In genomic region chr1:89125571-89126233, GRCh38 we compare ENCODE assay signal across 8 cellular contexts. TPM values are rescaled to one million over a fixed set of nuclear protein-coding genes. Genes with fewer than 3 reads are reported as not detected.
DNase-seq lines count a peak whose midpoint lies in the region; ATAC-seq, FAIRE-seq and TF ChIP-seq lines count a peak whose summit lies in the region.

Gene GBP2, minus strand, starts transcription at chr1:89126114. Its CDS starts 4,148 bp downstream, at chr1:89121966.

- no peaks in the 10 kb centered on the region for H3K79me2 ChIP-seq in HepG2 (ENCODE audit: insufficient read depth, low read length)

- TF ChIP-seq EP300 in HepG2 (IDR thresholded peaks at IDR 0.05; ENCODE audit: low read depth in 2 of 2, low read length in 2 of 2) (no peak), HepG2 (CRISPR knock-in tag; IDR thresholded peaks at IDR 0.05; ENCODE audit: borderline replicate concordance) (no peak), suprapubic skin (IDR thresholded peaks at IDR 0.05) (no peak)

- CTCF ChIA-PET in HepG2 (lab: Yijun Ruan, JAX; ENCODE audit: low intra/inter-chr PET ratio, low total read pairs), result no interaction called here

- H3K4me1 ChIP-seq in HepG2 (ENCODE audit: insufficient read depth, low read length), result peaks cover 27% of the 10 kb centered on the region
- peaks cover 62% of the 10 kb centered on the region for H3K4me1 ChIP-seq in suprapubic skin

- peak within 1 kb of the TSS; percentile 71 for H3K9ac ChIP-seq in HepG2 (ENCODE audit: insufficient read depth, low read depth, low read length)

- H3K27me3 ChIP-seq in bronchial epithelial cell (ENCODE audit: control insufficient read depth, insufficient read depth, low read length) (no peaks in the 10 kb centered on the region), HepG2 (ENCODE audit: control insufficient read depth in 1 of 2, insufficient read depth in 2 of 2, low read length in 2 of 2) (no peaks in the 10 kb centered on the region), suprapubic skin (no peaks in the 10 kb centered on the region)

- WGBS in HepG2 (ENCODE audit: low lambda C conversion rate), result 2% methylated on average over 7 of the region's 7 CpGs
- 8% methylated on average over 7 of the region's 7 CpGs for WGBS in suprapubic skin

- H2AFZ ChIP-seq in HepG2 (ENCODE audit: low read length), result peak within 1 kb of the TSS; percentile 62

- H3K27ac ChIP-seq in HepG2 (ENCODE audit: extremely low read length, insufficient read depth, low read length) (peak within 1 kb of the TSS; percentile 47), suprapubic skin (peak within 1 kb of the TSS; percentile 87)

- POLR2A ChIA-PET in HepG2 (lab: Yijun Ruan, JAX), result no interaction called here

- TF ChIP-seq POLR2A in HepG2 (IDR thresholded peaks at IDR 0.05; ENCODE audit: insufficient read depth in 1 of 2, low read depth in 2 of 2, low read length in 2 of 2), result no peak
- TF ChIP-seq POLR2A in suprapubic skin (IDR thresholded peaks at IDR 0.05), result peak in 1 of 2 donors; percentile 33

- TSS peak; percentile 74 for BruUV-seq in HepG2 (replicated peaks; lab: Mats Ljungman, UMichigan)

- ATAC-seq in GM18867 (IDR thresholded peaks at IDR 0.05; ENCODE audit: unreplicated experiment) (peak; percentile 77), HG03064 (IDR thresholded peaks at IDR 0.05; ENCODE audit: low read depth, unreplicated experiment) (peak; percentile 82), HepG2 (peak; percentile 91)

- no peaks in the 10 kb centered on the region for H3K9me3 ChIP-seq in HepG2 (ENCODE audit: low read length)
- H3K9me3 ChIP-seq in suprapubic skin, result no peaks in the 10 kb centered on the region

- intact Hi-C loops in HepG2 (cut with micrococcal nuclease; ENCODE audit: unreplicated experiment), result loop anchor here (1.0 kb wide), 1 partner anchor 127 kb away; no protein-coding TSS in a partner anchor

- peak; percentile 45 for DNase-seq in AG09309 (ENCODE audit: low read depth)
- peak; percentile 22 for DNase-seq in SIG-M5 (lab: John Stamatoyannopoulos, UW)
- DNase-seq in bronchial epithelial cell (ENCODE audit: low read depth), result peak; percentile 89
- DNase-seq in HepG2 (ENCODE audit: low spot score), result peak; percentile 66
- no peak for DNase-seq in suprapubic skin (ENCODE audit: low spot score in 2 of 2)
- no peak for DNase-seq in NCI-H2171 (lab: John Stamatoyannopoulos, UW)

- no peak for TF ChIP-seq RAD21 in HepG2 (CRISPR knock-in tag; IDR thresholded peaks at IDR 0.05)

- H3K4me3 ChIP-seq in AG09309 (ENCODE audit: control insufficient read depth, low read depth, low read length) (peak within 1 kb of the TSS; percentile 13), bronchial epithelial cell (ENCODE audit: low read depth, low read length) (peak within 1 kb of the TSS; percentile 3), HepG2 (replicated peaks in 1 of 3; ENCODE audit: insufficient read depth in 1 of 3, low read depth in 2 of 3, low read length in 3 of 3) (peak within 1 kb of the TSS; percentile 51 to 61 (median 52)), suprapubic skin (peak within 1 kb of the TSS; percentile 56)

- no peaks in the 10 kb centered on the region for H4K20me1 ChIP-seq in HepG2 (ENCODE audit: insufficient read depth, low read length)

- TF ChIP-seq CTCF in AG09309 (IDR thresholded peaks at IDR 0.05; ENCODE audit: control insufficient read depth, insufficient read depth, low read depth, low read length, missing control alignments), result no peak
- no peak for TF ChIP-seq CTCF in bronchial epithelial cell (IDR thresholded peaks at IDR 0.05; ENCODE audit: insufficient read depth, low read length, severe bottlenecking)
- TF ChIP-seq CTCF in HepG2 (CRISPR knock-in tag; IDR thresholded peaks at IDR 0.05), result no peak
- TF ChIP-seq CTCF in suprapubic skin (IDR thresholded peaks at IDR 0.05), result no peak

- in situ Hi-C loops in HepG2 (cut with HindIII; ENCODE audit: extremely low pct_ligation_motif_present, low pct_unique_long_range_greater_than_20kb), result no loop called here

- peak within 1 kb of the TSS; percentile 72 for H3K4me2 ChIP-seq in HepG2 (ENCODE audit: low read depth, low read length)

- FAIRE-seq in bronchial epithelial cell (lab: Jason Lieb, UNC) (no peak), HepG2 (lab: Jason Lieb, UNC) (no peak)

- H3K36me3 ChIP-seq in bronchial epithelial cell (ENCODE audit: control insufficient read depth, insufficient read depth, low read length) (no peaks in the 10 kb centered on the region), HepG2 (replicated peaks in 1 of 2; ENCODE audit: control insufficient read depth in 1 of 2, insufficient read depth in 2 of 2, low read length in 2 of 2) (no peaks in the 10 kb centered on the region), suprapubic skin (peaks cover 12% of the 10 kb centered on the region)

TF ChIP-seq in HepG2, 621 proteins besides CTCF, POLR2A, EP300 and RAD21 (continues in another document):
- TF ChIP-seq FOXP4 (CRISPR knock-in tag; IDR thresholded peaks at IDR 0.05) (peak; percentile 23; the same call in 1 of the 2 replicates), ZNF121 (CRISPR knock-in tag; IDR thresholded peaks at IDR 0.05) (0 out of 2 replicates have a peak, but pooled peaks have one; percentile 19), ARID3A (IDR thresholded peaks at IDR 0.05; ENCODE audit: low read depth, low read length) (peak; percentile 12; the same call in 1 of the 2 replicates), ZNF749 (CRISPR knock-in tag; IDR thresholded peaks at IDR 0.05; ENCODE audit: borderline replicate concordance) (no peak), KAT8 (CRISPR knock-in tag; IDR thresholded peaks at IDR 0.05) (peak; percentile 35; the same call in 1 of the 2 replicates), NR2C2 (CRISPR knock-in tag; IDR thresholded peaks at IDR 0.05; ENCODE audit: borderline replicate concordance) (no peak), ZNF792 (CRISPR knock-in tag; IDR thresholded peaks at IDR 0.05) (0 out of 2 replicates have a peak, but pooled peaks have one; percentile 17), ARHGAP35 (CRISPR knock-in tag; IDR thresholded peaks at IDR 0.05; ENCODE audit: borderline replicate concordance) (no peak), HMG20A (CRISPR knock-in tag; IDR thresholded peaks at IDR 0.05; ENCODE audit: borderline replicate concordance) (0 out of 2 replicates have a peak, but pooled peaks have one; percentile 12), ELF3 (CRISPR knock-in tag; IDR thresholded peaks at IDR 0.05) (peak; percentile 53), FOSL2 (CRISPR knock-in tag; IDR thresholded peaks at IDR 0.05) (peak; percentile 81), CEBPB (IDR thresholded peaks at IDR 0.05; ENCODE audit: borderline replicate concordance, low read depth, low read length) (0 out of 2 replicates have a peak, but pooled peaks have one; percentile 25)

RNA-seq across cellular contexts. Expression of gene GBP2, which starts in this region (rescaled TPM):
- 0.79 and 1.8 TPM in 2 replicates for total RNA-seq in bronchial epithelial cell
- total RNA-seq in HepG2 (2016; rRNA removed; fragmentation: Illumina TruSeq; extraction: Trizol), result 5.1 and 6.6 TPM in 2 replicates
- 0.51 and 0.53 TPM in 2 replicates for total RNA-seq in HepG2 (2016; cell fraction: cytosol; rRNA removed; fragmentation: Illumina TruSeq; extraction: Trizol; ENCODE audit: low read depth)
- 4.8 and 7.1 TPM in 2 replicates for total RNA-seq in HepG2 (2016; cell fraction: insoluble cytoplasmic fraction; rRNA removed; fragmentation: Illumina TruSeq; extraction: Trizol)
- 0.86 and 1.2 TPM in 2 replicates for total RNA-seq in HepG2 (2016; cell fraction: membrane; rRNA removed; fragmentation: Illumina TruSeq; extraction: Trizol)
- total RNA-seq in HepG2 (2016; cell fraction: nucleus; rRNA removed; fragmentation: Illumina TruSeq; extraction: Trizol), result 3.4 and 3.8 TPM in 2 replicates
- 6.2 and 7.3 TPM in 2 replicates for polyA plus RNA-seq in HepG2 (2011; rRNA removed)
- 5.1 and 8.2 TPM in 2 replicates for polyA plus RNA-seq in HepG2 (2011; cell fraction: cytosol; rRNA removed)
- polyA plus RNA-seq in HepG2 (2011; cell fraction: nucleus; rRNA removed), result 3.9 and 5.4 TPM in 2 replicates
- polyA plus RNA-seq in HepG2 (2012), result 11.6 and 25.8 TPM in 2 replicates
- 0.31 and 0.38 TPM in 2 replicates for polyA plus RNA-seq in HepG2 (2016; cell fraction: cytosol; fragmentation: Illumina TruSeq; extraction: Trizol; ENCODE audit: low read depth)
- polyA plus RNA-seq in HepG2 (2016; cell fraction: insoluble cytoplasmic fraction; fragmentation: Illumina TruSeq; extraction: Trizol; ENCODE audit: low read depth), result 4.5 and 5.3 TPM in 2 replicates
- polyA plus RNA-seq in HepG2 (2016; cell fraction: membrane; fragmentation: Illumina TruSeq; extraction: Trizol; ENCODE audit: low read depth), result 0.63 and 1.6 TPM in 2 replicates
- 3.5 and 3.7 TPM in 2 replicates for polyA plus RNA-seq in HepG2 (2016; cell fraction: nucleus; fragmentation: Illumina TruSeq; extraction: Trizol; ENCODE audit: insufficient read depth, low read depth)
- 4.0 and 4.2 TPM in 2 replicates for polyA minus RNA-seq in HepG2 (2011; rRNA and poly(A)+ RNA removed; ENCODE audit: low replicate concordance)
- polyA minus RNA-seq in HepG2 (2011; cell fraction: cytosol; rRNA and poly(A)+ RNA removed), result 3.3 and 6.6 TPM in 2 replicates
- polyA minus RNA-seq in HepG2 (2011; cell fraction: nucleus; rRNA and poly(A)+ RNA removed), result 9.0 and 14.0 TPM in 2 replicates
- 10 to 100 TPM; 62.2 to 87.3 (median 72.5) TPM for total RNA-seq in suprapubic skin

Comparison
In these comparisons a context has a peak if more than half of its experiments do, and no peak if none do; other contexts are left out.
1. RNA of gene GBP2 (total RNA-seq): 62.2 to 87.3 TPM in suprapubic skin; 0.51 to 7.1 TPM in HepG2 and 0.79 to 1.8 TPM in bronchial epithelial cell; every median in the first group is over 4 times any median in the second.
2. DNase-seq: peak in AG09309 (single experiment), SIG-M5 (single experiment), bronchial epithelial cell (single experiment) and HepG2 (single experiment); none in suprapubic skin (0 of 2) and NCI-H2171 (single experiment).
3. H3K4me3 ChIP-seq: peak in every context shown above with its lines; median percentile 56 in suprapubic skin; 52 in HepG2; 13 in AG09309; 3 in bronchial epithelial cell.
4. Peak in every context shown above with its lines, with median percentiles within 50 percentile points of each other: ATAC-seq.